1 cellular context compared by ENCODE assay signal in genomic region chr9:113387560-113388230, GRCh38.
TF ChIP-seq lines count a peak whose summit lies in the region.

No MANE protein-coding gene starts in this region.

TF ChIP-seq in HepG2, 621 proteins besides CTCF, POLR2A, EP300 and RAD21 (continued from another document and continues in another):
- TF ChIP-seq ZNF773 (CRISPR knock-in tag; IDR thresholded peaks at IDR 0.05; ENCODE audit: borderline replicate concordance), result no peak
- no peak for TF ChIP-seq SRSF4 (IDR thresholded peaks at IDR 0.05; ENCODE audit: low read depth, low read length, poor library complexity, severe bottlenecking)
- TF ChIP-seq HNRNPUL1 (IDR thresholded peaks at IDR 0.05; ENCODE audit: low read depth, low read length), result no peak
- 0 out of 2 replicates have a peak, but pooled peaks have one; percentile 25 for TF ChIP-seq MAFF (IDR thresholded peaks at IDR 0.05; ENCODE audit: low read depth, low read length)
- peak; percentile 70; the same call in 1 of the 2 replicates for TF ChIP-seq NCOA1 (CRISPR knock-in tag; IDR thresholded peaks at IDR 0.05)
- no peak for TF ChIP-seq CBFB (CRISPR knock-in tag; IDR thresholded peaks at IDR 0.05)
- peak; percentile 30; the same call in 1 of the 2 replicates for TF ChIP-seq SIN3B (IDR thresholded peaks at IDR 0.05; ENCODE audit: low read length)
- 0 out of 2 replicates have a peak, but pooled peaks have one; percentile 52 for TF ChIP-seq ZNF563 (CRISPR knock-in tag; IDR thresholded peaks at IDR 0.05)
- no peak for TF ChIP-seq ZNF878 (CRISPR knock-in tag; IDR thresholded peaks at IDR 0.05)
- no peak for TF ChIP-seq EEA1 (CRISPR knock-in tag; IDR thresholded peaks at IDR 0.05; ENCODE audit: borderline replicate concordance)
- TF ChIP-seq ZNF652 (CRISPR knock-in tag; IDR thresholded peaks at IDR 0.05; ENCODE audit: borderline replicate concordance, low read depth), result no peak; the same call in 1 of the 2 replicates
- 0 out of 2 replicates have a peak, but pooled peaks have one; percentile 23 for TF ChIP-seq ARNTL (CRISPR knock-in tag; IDR thresholded peaks at IDR 0.05)
- TF ChIP-seq ZNF263 (CRISPR knock-in tag; IDR thresholded peaks at IDR 0.05), result no peak; the same call in 1 of the 2 replicates
- TF ChIP-seq HOXA9 (CRISPR knock-in tag; IDR thresholded peaks at IDR 0.05; ENCODE audit: borderline replicate concordance), result no peak
- TF ChIP-seq SNAPC4 (CRISPR knock-in tag; IDR thresholded peaks at IDR 0.05), result no peak
- TF ChIP-seq ZBTB42 (CRISPR knock-in tag; IDR thresholded peaks at IDR 0.05), result no peak
- peak; percentile 12; the same call in 1 of the 2 replicates for TF ChIP-seq CEBPB (IDR thresholded peaks at IDR 0.05; ENCODE audit: borderline replicate concordance, low read depth, low read length)
- TF ChIP-seq JUND (CRISPR knock-in tag; IDR thresholded peaks at IDR 0.05), result no peak
- peak; percentile 25; the same call in 1 of the 2 replicates for TF ChIP-seq TMF1 (CRISPR knock-in tag; IDR thresholded peaks at IDR 0.05; ENCODE audit: low read depth)
- TF ChIP-seq HNRNPH1 (optimal IDR thresholded peaks at IDR 0.05; ENCODE audit: low read depth, low read length), result no peak
- peak; percentile 87 for TF ChIP-seq ZGPAT (CRISPR knock-in tag; IDR thresholded peaks at IDR 0.05)
- TF ChIP-seq ZNF841 (CRISPR knock-in tag; IDR thresholded peaks at IDR 0.05; ENCODE audit: borderline replicate concordance), result no peak
- no peak for TF ChIP-seq POLR2AphosphoS2 (IDR thresholded peaks at IDR 0.05; ENCODE audit: low read depth, low read length)
- TF ChIP-seq TEAD2 (CRISPR knock-in tag; IDR thresholded peaks at IDR 0.05), result no peak
- TF ChIP-seq DR1 (CRISPR knock-in tag; IDR thresholded peaks at IDR 0.05), result no peak
- TF ChIP-seq HIC2 (CRISPR knock-in tag; IDR thresholded peaks at IDR 0.05; ENCODE audit: low read depth), result peak; percentile 88; the same call in 1 of the 2 replicates
- no peak for TF ChIP-seq ZNF780A (CRISPR knock-in tag; IDR thresholded peaks at IDR 0.05)
- no peak for TF ChIP-seq MNT (IDR thresholded peaks at IDR 0.05)
- no peak for TF ChIP-seq SRSF9 (IDR thresholded peaks at IDR 0.05; ENCODE audit: borderline replicate concordance, insufficient read depth, low read depth, low read length, poor library complexity, severe bottlenecking)
- TF ChIP-seq E2F5 (CRISPR knock-in tag; conservative IDR thresholded peaks at IDR 0.05), result no peak
- TF ChIP-seq RNF2 (conservative IDR thresholded peaks at IDR 0.05; ENCODE audit: low read depth), result no peak
- TF ChIP-seq ZNF678 (CRISPR knock-in tag; IDR thresholded peaks at IDR 0.05), result no peak
- TF ChIP-seq PTBP1 (IDR thresholded peaks at IDR 0.05; ENCODE audit: low read depth, low read length, poor library complexity, severe bottlenecking), result no peak
- TF ChIP-seq NBN (conservative IDR thresholded peaks at IDR 0.05), result no peak
- no peak for TF ChIP-seq LRRFIP1 (CRISPR knock-in tag; conservative IDR thresholded peaks at IDR 0.05)
- TF ChIP-seq HOXD1 (CRISPR knock-in tag; IDR thresholded peaks at IDR 0.05), result peak; percentile 80; the same call in 1 of the 2 replicates
- TF ChIP-seq ZNF510 (CRISPR knock-in tag; IDR thresholded peaks at IDR 0.05; ENCODE audit: low read depth), result no peak; the same call in 1 of the 2 replicates
- TF ChIP-seq POLR2AphosphoS5 (IDR thresholded peaks at IDR 0.05; ENCODE audit: low read depth, low read length), result peak; percentile 54; the same call in 1 of the 2 replicates
- no peak for TF ChIP-seq PATZ1 (CRISPR knock-in tag; IDR thresholded peaks at IDR 0.05)
- TF ChIP-seq SSRP1 (CRISPR knock-in tag; IDR thresholded peaks at IDR 0.05), result peak; percentile 28; the same call in 1 of the 2 replicates
- TF ChIP-seq, protein P1, sequence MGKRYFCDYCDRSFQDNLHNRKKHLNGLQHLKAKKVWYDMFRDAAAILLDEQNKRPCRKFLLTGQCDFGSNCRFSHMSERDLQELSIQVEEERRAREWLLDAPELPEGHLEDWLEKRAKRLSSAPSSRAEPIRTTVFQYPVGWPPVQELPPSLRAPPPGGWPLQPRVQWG (CRISPR knock-in tag; IDR thresholded peaks at IDR 0.05; ENCODE audit: borderline replicate concordance, low read depth), result no peak
- TF ChIP-seq DMTF1 (CRISPR knock-in tag; IDR thresholded peaks at IDR 0.05), result no peak
- TF ChIP-seq HOXA5 (CRISPR knock-in tag; IDR thresholded peaks at IDR 0.05), result peak; percentile 85
